Comparison of ENCODE assay signal across 8 cellular contexts in genomic region chr20:53591941-53592441, GRCh38. TPM values are rescaled to one million over a fixed set of nuclear protein-coding genes. Genes with fewer than 3 reads are reported as not detected.
DNase-seq lines count a peak whose midpoint lies in the region; ATAC-seq, FAIRE-seq and TF ChIP-seq lines count a peak whose summit lies in the region.
"Not testable (repeated sequence)": the region's sequence is repeated elsewhere in the genome, so short reads cannot be mapped to it uniquely, and the experiment has no call there.

No MANE protein-coding gene starts in this region.

- not testable (repeated sequence) for H4K91ac ChIP-seq in H1 (replicated peaks; ENCODE audit: insufficient read length, low read length)

- TF ChIP-seq CTCF in H1 (IDR thresholded peaks at IDR 0.05; ENCODE audit: control extremely low read depth in 1 of 3, insufficient read depth in 1 of 3, low read depth in 1 of 3, low read length in 3 of 3); natural killer cell (IDR thresholded peaks at IDR 0.05): not testable (repeated sequence)

- 5% methylated on average over 8 of the region's 9 CpGs; no CpG with 5 or more reads in 1 of the 2 experiments for WGBS in H1 (ENCODE audit: extremely low coverage in 1 of 2, insufficient coverage in 1 of 2, insufficient read length in 1 of 2, insufficient replicate concordance in 2 of 2, low coverage in 1 of 2, low lambda C conversion rate in 2 of 2, missing lambda C conversion rate in 1 of 2), 2 experiments

- peak overlapping the region; percentile 94 for H3K4me2 ChIP-seq in BLaER1
- peak overlapping the region; percentile 59 to 75 for H3K4me2 ChIP-seq in H1 (ENCODE audit: insufficient read depth in 1 of 2, low read depth in 2 of 2, low read length in 2 of 2)

- H3K4me3 Mint-ChIP-seq in activated naive CD4-positive, alpha-beta T cell treated with anti-CD3 and anti-CD28 coated beads, Interleukin-2, amount 50 U/mL, for 24 hours: peak overlapping the region; percentile 96
- peak overlapping the region; percentile 83 for H3K4me3 Mint-ChIP-seq in natural killer cell
- peak overlapping the region; percentile 93 for H3K4me3 Mint-ChIP-seq in stimulated activated naive CD8-positive, alpha-beta T cell treated with anti-CD3 and anti-CD28 coated beads, Interleukin-15, Interleukin-2, amounts not matched to agents 100 ng/mL and 50 ng/mL, for 24 hours

- H3K9me3 Mint-ChIP-seq in activated naive CD4-positive, alpha-beta T cell treated with anti-CD3 and anti-CD28 coated beads, Interleukin-2, amount 50 U/mL, for 24 hours; natural killer cell; stimulated activated naive CD8-positive, alpha-beta T cell treated with anti-CD3 and anti-CD28 coated beads, Interleukin-15, Interleukin-2, amounts not matched to agents 100 ng/mL and 50 ng/mL, for 24 hours: not testable (repeated sequence)

- not testable (repeated sequence) for H2AK5ac ChIP-seq in H1 (ENCODE audit: low read depth, low read length)

- not testable (repeated sequence) for H4K20me1 ChIP-seq in BLaER1; H1 (replicated peaks in 1 of 2; ENCODE audit: control insufficient read depth in 1 of 2, insufficient read depth in 2 of 2, low read length in 2 of 2)

- not testable (repeated sequence) for H3K27me3 Mint-ChIP-seq in activated naive CD4-positive, alpha-beta T cell treated with anti-CD3 and anti-CD28 coated beads, Interleukin-2, amount 50 U/mL, for 24 hours; natural killer cell (ENCODE audit: low read depth in 2 of 2); stimulated activated naive CD8-positive, alpha-beta T cell treated with anti-CD3 and anti-CD28 coated beads, Interleukin-15, Interleukin-2, amounts not matched to agents 100 ng/mL and 50 ng/mL, for 24 hours

- H3K27ac Mint-ChIP-seq in activated naive CD4-positive, alpha-beta T cell treated with anti-CD3 and anti-CD28 coated beads, Interleukin-2, amount 50 U/mL, for 24 hours: peak overlapping the region; percentile 98
- H3K27ac Mint-ChIP-seq in natural killer cell: peak overlapping the region; percentile 91 to 92
- H3K27ac Mint-ChIP-seq in stimulated activated naive CD8-positive, alpha-beta T cell treated with anti-CD3 and anti-CD28 coated beads, Interleukin-15, Interleukin-2, amounts not matched to agents 100 ng/mL and 50 ng/mL, for 24 hours: peak overlapping the region; percentile 98

- not testable (repeated sequence) for H3K56ac ChIP-seq in H1 (replicated peaks; ENCODE audit: insufficient read length, low read depth, low read length)

- H3K14ac ChIP-seq in H1 (ENCODE audit: insufficient read length): not testable (repeated sequence)

- H3K9me3 ChIP-seq in BLaER1; SJSA1 (replicated peaks); H1 (ENCODE audit: insufficient read depth in 2 of 2, low read depth in 1 of 2, low read length in 1 of 2); iPS-18c (ENCODE audit: control insufficient read depth, insufficient read depth, low read length): not testable (repeated sequence)

- DNase-seq in HS-5 (ENCODE audit: low read depth) (peak; percentile 83), SJSA1 (ENCODE audit: low read depth in 1 of 2, low spot score in 2 of 2) (peak in 1 of 2 experiments; percentile 36), H1 (ENCODE audit: low read depth in 1 of 2, low spot score in 2 of 2) (peak in 1 of 2 experiments; percentile 33)
- not testable (repeated sequence) for DNase-seq in natural killer cell

- not testable (repeated sequence) for H3K18ac ChIP-seq in H1 (ENCODE audit: extremely low read depth, low read length)

- not testable (repeated sequence) for H3K23me2 ChIP-seq in H1 (ENCODE audit: low read depth, low read length)

- H3K9ac ChIP-seq in BLaER1 (peak overlapping the region; percentile 98), H1 (replicated peaks in 1 of 4; ENCODE audit: extremely low read depth in 1 of 4, low read depth in 3 of 4, low read length in 3 of 4) (peak overlapping the region; percentile 75 to 84 (median 83))

- not testable (repeated sequence) for ATAC-seq in natural killer cell

- H2BK15ac ChIP-seq in H1 (ENCODE audit: low read length): not testable (repeated sequence)

- not testable (repeated sequence) for H3K27me3 ChIP-seq in BLaER1; SJSA1 (replicated peaks); H1 (replicated peaks in 1 of 4; ENCODE audit: control insufficient read depth in 3 of 4, extremely low read depth in 1 of 4, insufficient read depth in 3 of 4, low read length in 3 of 4)

- H2BK12ac ChIP-seq in H1 (ENCODE audit: low read depth, low read length): not testable (repeated sequence)

- not testable (repeated sequence) for H3K36me3 Mint-ChIP-seq in activated naive CD4-positive, alpha-beta T cell treated with anti-CD3 and anti-CD28 coated beads, Interleukin-2, amount 50 U/mL, for 24 hours; natural killer cell; stimulated activated naive CD8-positive, alpha-beta T cell treated with anti-CD3 and anti-CD28 coated beads, Interleukin-15, Interleukin-2, amounts not matched to agents 100 ng/mL and 50 ng/mL, for 24 hours (ENCODE audit: low read depth)

- H4K8ac ChIP-seq in H1 (ENCODE audit: extremely low read depth, insufficient read depth, low read length): not testable (repeated sequence)

- H2BK120ac ChIP-seq in H1 (replicated peaks; ENCODE audit: low read depth, low read length): not testable (repeated sequence)

- peaks cover 11 to 60% of the 10 kb centered on the region in 2 experiments; a peak in 3 of 4 replicates for H3K79me2 ChIP-seq in H1 (ENCODE audit: control insufficient read depth in 1 of 2, insufficient read depth in 2 of 2, low read length in 2 of 2)

- not testable (repeated sequence) for H4K5ac ChIP-seq in H1 (ENCODE audit: insufficient read length, low read depth, low read length)

- intact Hi-C loops in natural killer cell (cut with micrococcal nuclease): not testable (repeated sequence)

- H3K4me3 ChIP-seq in BLaER1 (peak overlapping the region; percentile 96), SJSA1 (peak overlapping the region; percentile 66), H1 (ENCODE audit: extremely low read depth in 1 of 4, insufficient read depth in 2 of 4, low read depth in 3 of 4, low read length in 4 of 4) (peak overlapping the region; percentile 74 to 84 (median 80)), iPS-18c (ENCODE audit: insufficient read depth, low read depth, low read length) (peak overlapping the region; percentile 72)

- CTCF ChIA-PET in H1 (lab: Charles Lee; ENCODE audit: partially characterized antibody): not testable (repeated sequence)

- not testable (repeated sequence) for H3K23ac ChIP-seq in H1 (ENCODE audit: insufficient read length)

- H3K36me3 ChIP-seq in BLaER1; SJSA1; H1 (ENCODE audit: control insufficient read depth in 2 of 4, insufficient read depth in 4 of 4, low read length in 3 of 4): not testable (repeated sequence)

- not testable (repeated sequence) for FAIRE-seq in H1 (lab: Jason Lieb, UNC)

- not testable (repeated sequence) for H3K79me1 ChIP-seq in H1 (ENCODE audit: low read depth, low read length)

- POLR2A ChIA-PET in H1 (lab: Charles Lee; ENCODE audit: partially characterized antibody): interaction anchor here (0.7 to 2.1 kb wide), 4 partner anchors 9 to 292 kb away, joined by 3 to 8 read pairs (median 3); no protein-coding TSS in a partner anchor

- H3K4me1 ChIP-seq in BLaER1 (peaks cover 24% of the 10 kb centered on the region), SJSA1 (replicated peaks) (peaks cover 27% of the 10 kb centered on the region)
- H3K4me1 ChIP-seq in H1 (replicated peaks in 1 of 4; ENCODE audit: control insufficient read depth in 3 of 4, insufficient read depth in 4 of 4, low read length in 3 of 4): not testable (repeated sequence)

- TF ChIP-seq RAD21 in H1 (IDR thresholded peaks at IDR 0.05 in 1 of 2, conservative IDR thresholded peaks at IDR 0.05 in 1 of 2; ENCODE audit: low read depth in 2 of 2, low read length in 2 of 2): not testable (repeated sequence)

- TF ChIP-seq POLR2A in H1 (IDR thresholded peaks at IDR 0.05; ENCODE audit: control extremely low read depth in 1 of 2, low read depth in 2 of 2, low read length in 2 of 2): not testable (repeated sequence)

- not testable (repeated sequence) for H2AFZ ChIP-seq in H1 (ENCODE audit: low read length)

- H2BK5ac ChIP-seq in H1 (ENCODE audit: low read depth, low read length): not testable (repeated sequence)

- peak overlapping the region; percentile 98 for H3K27ac ChIP-seq in BLaER1
- H3K27ac ChIP-seq in SJSA1: peak overlapping the region; percentile 80
- peak overlapping the region; percentile 67; the same call in 1 of the 2 replicates for H3K27ac ChIP-seq in H1 (ENCODE audit: low read depth, low read length)

- not testable (repeated sequence) for TF ChIP-seq EP300 in H1 (IDR thresholded peaks at IDR 0.05; ENCODE audit: borderline replicate concordance in 1 of 2, low read depth in 2 of 2, low read length in 2 of 2)

- H2BK20ac ChIP-seq in H1 (ENCODE audit: low read length): not testable (repeated sequence)

- peaks cover 55% of the 10 kb centered on the region for H3K4me1 Mint-ChIP-seq in activated naive CD4-positive, alpha-beta T cell treated with anti-CD3 and anti-CD28 coated beads, Interleukin-2, amount 50 U/mL, for 24 hours
- H3K4me1 Mint-ChIP-seq in natural killer cell: peaks cover 52 to 60% of the 10 kb centered on the region in 2 donors
- peaks cover 56% of the 10 kb centered on the region for H3K4me1 Mint-ChIP-seq in stimulated activated naive CD8-positive, alpha-beta T cell treated with anti-CD3 and anti-CD28 coated beads, Interleukin-15, Interleukin-2, amounts not matched to agents 100 ng/mL and 50 ng/mL, for 24 hours (ENCODE audit: low read depth)

- not testable (repeated sequence) for H3K4ac ChIP-seq in H1 (replicated peaks; ENCODE audit: insufficient read length, low read depth, low read length)

RNA-seq across cellular contexts. Expression of gene ZNF217, which starts 1.6 kb away (rescaled TPM):
- total RNA-seq in SJSA1 (2014; rRNA removed; shearing (Covaris generic)): 7.7 and 14.1 TPM in 2 replicates
- 87.9 and 89.8 TPM in 2 replicates for total RNA-seq in H1 (2021; fragmentation: NEBNext Ultra II Directional; extraction: Animal tissue kit (Norgen Biotek cat#: 25700))
- polyA plus RNA-seq in H1 (2011; rRNA removed): 14.3 and 15.3 TPM in 2 replicates
- polyA plus RNA-seq in H1 (2011; cell fraction: cytosol; rRNA removed): 20.7 TPM
- polyA plus RNA-seq in H1 (2011; cell fraction: nucleus; rRNA removed): 26.5 TPM
- 30.3 to 46.0 TPM (median 35.4 TPM) in 4 replicates for polyA plus RNA-seq in H1 (2012, experiment 1 of 2)
- 3.0 TPM for polyA plus RNA-seq in H1 (2012, experiment 2 of 2)
- 30.9 TPM for polyA plus RNA-seq in H1 (2013, experiment 1 of 2)
- polyA plus RNA-seq in H1 (2013, experiment 2 of 2): 30.1 TPM
- 73.4 and 80.4 TPM in 2 replicates for polyA minus RNA-seq in H1 (2011; rRNA and poly(A)+ RNA removed)
- 52.0 TPM for polyA minus RNA-seq in H1 (2011; cell fraction: cytosol; rRNA and poly(A)+ RNA removed)
- 43.5 TPM for polyA minus RNA-seq in H1 (2011; cell fraction: nucleus; rRNA and poly(A)+ RNA removed)
- total RNA-seq in natural killer cell: 10 to 100 TPM; 56.1 to 69.1 (median 59.0) TPM
